In the genomic region with DNA sequence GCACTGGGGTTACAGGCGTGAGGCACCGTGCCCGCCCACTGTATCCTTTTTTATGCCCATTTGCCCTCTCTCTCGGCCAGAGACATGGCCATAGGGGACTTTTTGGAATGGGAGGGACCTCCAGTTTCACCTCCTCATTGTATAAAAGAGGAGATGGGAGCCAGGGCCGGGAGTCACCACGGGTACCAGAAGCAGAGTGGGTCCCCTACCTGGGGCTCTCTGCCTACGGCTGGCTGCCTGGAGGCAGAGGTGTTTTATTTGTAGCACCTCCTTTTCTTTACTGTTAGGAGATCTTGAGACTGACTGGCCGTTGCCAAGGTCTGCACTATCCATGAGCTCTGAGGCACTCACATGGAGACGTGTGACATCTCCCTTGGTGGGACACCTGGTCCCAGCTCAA, we compare ENCODE assay signal across 11 cellular contexts.
DNase-seq lines count a peak whose midpoint lies in the region; FAIRE-seq and TF ChIP-seq lines count a peak whose summit lies in the region.
"Had no signal": no experiment of that assay in that cellular context is flagged by ENCODE, and none has a peak within 500 bp of the region (broad histone marks: within the 10 kb centered on the region; RNA-seq: fewer than 3 reads in every experiment).

No MANE protein-coding gene starts in this region.

- intact Hi-C loops in dorsolateral prefrontal cortex (cut with DNase I), result loop anchor here in 1 of 2 donors (5.0 kb wide), 1 partner anchor 164 kb away; the partner anchor contains the start of gene LDLRAD4

- H3K9ac ChIP-seq in BLaER1, result peak overlapping the region; percentile 63

- H4K20me1 ChIP-seq in BLaER1 (peaks cover 91% of the 10 kb centered on the region), osteoblast (ENCODE audit: insufficient read depth, low read length) (no peaks in the 10 kb centered on the region)

- DNase-seq in dorsolateral prefrontal cortex (no peak), osteoblast (ENCODE audit: insufficient read length, low spot score, missing footprints) (no peak), H7 (no peak), NCI-H1105 (lab: John Stamatoyannopoulos, UW) (no peak), iPS-NIHi7 (ENCODE audit: extremely low spot score) (no peak), D721Med (ENCODE audit: insufficient read length, low spot score) (no peak)
- DNase-seq: Caco-2, T1000 had no signal

- peaks cover 8% of the 10 kb centered on the region; the same call in 1 of the 2 replicates for H3K36me3 ChIP-seq in BLaER1
- H3K36me3 ChIP-seq in KOPT-K1 (ENCODE audit: insufficient read depth, low read length), result no peaks in the 10 kb centered on the region
- no peaks in the 10 kb centered on the region for H3K36me3 ChIP-seq in osteoblast (ENCODE audit: insufficient read depth, low read length)
- no peaks in the 10 kb centered on the region for H3K36me3 ChIP-seq in H7 (replicated peaks; ENCODE audit: control insufficient read depth, insufficient read depth, low read length)
- H3K36me3 ChIP-seq: HAP-1 had no signal

- peak overlapping the region; percentile 53 for H2AFZ ChIP-seq in osteoblast (ENCODE audit: low read length)

- no peaks in the 10 kb centered on the region for H3K9me3 ChIP-seq in BLaER1
- H3K9me3 ChIP-seq in KOPT-K1 (ENCODE audit: insufficient read depth, low read length, poor library complexity, severe bottlenecking), result no peaks in the 10 kb centered on the region
- H3K9me3 ChIP-seq in osteoblast (ENCODE audit: low read depth, low read length), result no peaks in the 10 kb centered on the region
- H3K9me3 ChIP-seq: Caco-2, HAP-1 had no signal

- H3K79me2 ChIP-seq in osteoblast (ENCODE audit: insufficient read depth, low read length), result no peaks in the 10 kb centered on the region

- peak overlapping the region; percentile 78 for H3K27ac ChIP-seq in BLaER1
- peak overlapping the region; percentile 34 for H3K27ac ChIP-seq in KOPT-K1 (ENCODE audit: low read depth, low read length, poor library complexity, severe bottlenecking)
- peak overlapping the region in 50 of 59 donors; percentile 23 to 88 (median 75) for H3K27ac ChIP-seq in dorsolateral prefrontal cortex
- H3K27ac ChIP-seq in osteoblast (ENCODE audit: low read depth, low read length), result peak overlapping the region; percentile 64

- no peak for FAIRE-seq in D721Med (lab: Jason Lieb, UNC)

- H3K27me3 ChIP-seq in BLaER1, result no peaks in the 10 kb centered on the region
- no peaks in the 10 kb centered on the region for H3K27me3 ChIP-seq in dorsolateral prefrontal cortex
- H3K27me3 ChIP-seq in osteoblast (ENCODE audit: insufficient read depth, low read length), result no peaks in the 10 kb centered on the region
- no peaks in the 10 kb centered on the region for H3K27me3 ChIP-seq in H7 (ENCODE audit: control insufficient read depth, insufficient read depth, low read length)

- TF ChIP-seq CTCF in dorsolateral prefrontal cortex (IDR thresholded peaks at IDR 0.05 in 54 of 56, conservative IDR thresholded peaks at IDR 0.05 in 2 of 56; ENCODE audit: low read depth in 1 of 56, partially characterized antibody in 56 of 56), result no peak
- no peak for TF ChIP-seq CTCF in osteoblast (IDR thresholded peaks at IDR 0.05; ENCODE audit: extremely low read depth, low read depth, low read length)
- TF ChIP-seq CTCF in D721Med (IDR thresholded peaks at IDR 0.05; ENCODE audit: insufficient read depth, missing control alignments), result no peak

- H3K4me2 ChIP-seq in BLaER1, result peak overlapping the region; percentile 90
- H3K4me2 ChIP-seq in osteoblast (ENCODE audit: insufficient read depth, low read length), result peak overlapping the region; percentile 84

- H3K4me3 ChIP-seq in BLaER1, result peak overlapping the region; percentile 51
- H3K4me3 ChIP-seq in dorsolateral prefrontal cortex, result peak overlapping the region in 24 of 59 donors; percentile 6 to 54 (median 44)
- H3K4me3 ChIP-seq in osteoblast (ENCODE audit: insufficient read depth, low read length), result no peak overlapping the region
- no peak overlapping the region for H3K4me3 ChIP-seq in H7 (ENCODE audit: insufficient read depth, low read depth, low read length)
- H3K4me3 ChIP-seq: HAP-1 had no signal

- peaks cover 78% of the 10 kb centered on the region for H3K4me1 ChIP-seq in BLaER1
- peaks cover 10% of the 10 kb centered on the region for H3K4me1 ChIP-seq in osteoblast (ENCODE audit: insufficient read depth, low read length)
- H3K4me1 ChIP-seq: Caco-2, HAP-1 had no signal
